ENCODE assay signal across 21 cellular contexts in the genomic region with DNA sequence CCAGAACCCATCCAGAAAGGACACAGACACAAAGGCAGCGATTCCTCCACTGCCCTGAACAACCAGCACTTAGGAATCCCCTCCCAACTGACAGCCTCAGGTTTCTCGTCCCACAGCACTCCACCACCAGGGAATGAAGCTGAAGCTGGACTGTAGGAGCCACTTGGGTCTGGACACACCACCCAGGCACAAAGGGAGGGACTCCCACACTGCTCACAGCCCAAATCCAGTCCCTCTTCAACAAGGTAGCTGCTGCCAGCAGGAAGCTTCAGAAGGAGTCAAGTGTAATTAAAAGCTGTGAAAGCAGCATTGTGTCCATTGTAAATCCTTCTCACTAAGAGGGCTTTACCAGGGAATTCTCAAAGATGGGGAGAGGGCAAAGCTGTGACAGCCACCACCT. TPM values are rescaled to one million over a fixed set of nuclear protein-coding genes. Genes with fewer than 3 reads are reported as not detected.
DNase-seq lines count a peak whose midpoint lies in the region; TF ChIP-seq lines count a peak whose summit lies in the region.
"Had no signal": no experiment of that assay in that cellular context is flagged by ENCODE, and none has a peak within 500 bp of the region (broad histone marks: within the 10 kb centered on the region; RNA-seq: fewer than 3 reads in every experiment).

No MANE protein-coding gene starts in this region.

- H2BK15ac ChIP-seq in mesendoderm (replicated peaks; ENCODE audit: low read depth): no peak overlapping the region

- H3K56ac ChIP-seq in mesendoderm (ENCODE audit: low read length): no peak overlapping the region

- H3K18ac ChIP-seq in mesendoderm (ENCODE audit: low read length): no peak overlapping the region

- H3K27me3 Mint-ChIP-seq in brain: peaks cover 13% of the 10 kb centered on the region

- DNase-seq in DMS 273 (lab: John Stamatoyannopoulos, UW; ENCODE audit: unreplicated experiment): peak; percentile 50
- DNase-seq in DMS 273 treated with DMSO at 0.1 percent for 48 hours (lab: John Stamatoyannopoulos, UW): no peak
- DNase-seq in NCI-H82 treated with DMSO at 0.1 percent for 48 hours (lab: John Stamatoyannopoulos, UW; ENCODE audit: unreplicated experiment): peak; percentile 60
- peak; percentile 45 for DNase-seq in mesendoderm
- no peak for DNase-seq in GM19240 (ENCODE audit: insufficient read length, low spot score)
- no peak for DNase-seq in GM10248 (ENCODE audit: extremely low spot score)
- DNase-seq in left ventricle myocardium inferior: no peak
- DNase-seq: AML-193; CD4-positive, alpha-beta memory T cell; DMS53; DND-41; EL had no signal

- H3K9me3 ChIP-seq in left ventricle myocardium inferior (replicated peaks): no peaks in the 10 kb centered on the region
- H3K9me3 ChIP-seq: A549, BLaER1, HAP-1 had no signal

- H4K8ac ChIP-seq in mesendoderm (ENCODE audit: low read depth, low read length): no peak overlapping the region

- H3K36me3 Mint-ChIP-seq in brain: no peaks in the 10 kb centered on the region
- H3K36me3 Mint-ChIP-seq: CD14-positive monocyte; CD4-positive, alpha-beta memory T cell had no signal

- WGBS in mesendoderm (ENCODE audit: extremely low coverage, insufficient coverage, low lambda C conversion rate): no CpG with 5 or more reads among the region's 2 CpGs

- H2AK5ac ChIP-seq in mesendoderm (ENCODE audit: low read length): no peak overlapping the region

- H3K4me1 ChIP-seq in mesendoderm (ENCODE audit: control insufficient read depth, low read depth, low read length) (peaks cover 1% of the 10 kb centered on the region), left ventricle myocardium inferior (no peaks in the 10 kb centered on the region)
- H3K4me1 ChIP-seq: A549, HAP-1 had no signal

- no peak overlapping the region for H3K4ac ChIP-seq in mesendoderm (ENCODE audit: low read depth, low read length)

- H3K4me1 Mint-ChIP-seq in brain: peaks cover 6% of the 10 kb centered on the region
- H3K4me1 Mint-ChIP-seq: CD14-positive monocyte; CD4-positive, alpha-beta memory T cell had no signal

- H3K36me3 ChIP-seq in mesendoderm (ENCODE audit: control insufficient read depth, insufficient read depth, low read length) (no peaks in the 10 kb centered on the region), left ventricle myocardium inferior (no peaks in the 10 kb centered on the region)
- H3K36me3 ChIP-seq: BLaER1, HAP-1 had no signal

- H3K9ac ChIP-seq in mesendoderm (ENCODE audit: low read length): no peak overlapping the region
- H3K9ac ChIP-seq: BLaER1 had no signal

- POLR2A ChIA-PET in GM10248 (lab: Yijun Ruan, JAX): no interaction called here

- intact Hi-C loops in left ventricle myocardium inferior (cut with micrococcal nuclease): no loop called here

- CTCF ChIA-PET in GM10248 (lab: Yijun Ruan, JAX): interaction anchor here (1.0 to 1.3 kb wide), 3 partner anchors 9 to 40 kb away, joined by 3 to 6 read pairs (median 3); no protein-coding TSS in a partner anchor

- H4K5ac ChIP-seq in mesendoderm (ENCODE audit: low read length): no peak overlapping the region

- H3K27ac ChIP-seq in mesendoderm (ENCODE audit: low read depth, low read length) (no peak overlapping the region), left ventricle myocardium inferior (replicated peaks) (no peak overlapping the region)
- H3K27ac ChIP-seq: 22Rv1, A549, BLaER1 had no signal

- H2BK120ac ChIP-seq in mesendoderm (ENCODE audit: low read depth, low read length): no peak overlapping the region

- H3K79me2 ChIP-seq in mesendoderm (ENCODE audit: control insufficient read depth, insufficient read depth, low read length): no peaks in the 10 kb centered on the region

- no peak overlapping the region for H3K4me2 ChIP-seq in mesendoderm (ENCODE audit: low read length)
- H3K4me2 ChIP-seq: A549, BLaER1 had no signal

- H3K4me3 ChIP-seq in mesendoderm (ENCODE audit: low read length) (no peak overlapping the region), left ventricle myocardium inferior (no peak overlapping the region)
- H3K4me3 ChIP-seq: A549, BLaER1, HAP-1 had no signal

- H2BK5ac ChIP-seq in mesendoderm (ENCODE audit: low read length): no peak overlapping the region

- peak overlapping the region in 3 of 5 experiments; percentile 20 to 72 (median 46) for H3K27ac Mint-ChIP-seq in brain
- H3K27ac Mint-ChIP-seq: CD4-positive, alpha-beta memory T cell had no signal

- TF ChIP-seq CTCF in brain (conservative IDR thresholded peaks at IDR 0.05) (no peak), GM10248 (IDR thresholded peaks at IDR 0.05; ENCODE audit: control extremely low read depth, extremely low read depth, low read depth, missing control alignments) (no peak), left ventricle myocardium inferior (IDR thresholded peaks at IDR 0.05; ENCODE audit: borderline replicate concordance) (no peak)

- H3K4me3 Mint-ChIP-seq in brain: no peak overlapping the region
- H3K4me3 Mint-ChIP-seq: CD14-positive monocyte; CD4-positive, alpha-beta memory T cell had no signal

- H3K27me3 ChIP-seq in mesendoderm (ENCODE audit: insufficient read depth, low read length, poor library complexity): no peaks in the 10 kb centered on the region
- peaks cover 69% of the 10 kb centered on the region for H3K27me3 ChIP-seq in left ventricle myocardium inferior (ENCODE audit: low read depth)
- H3K27me3 ChIP-seq: BLaER1 had no signal

- no peaks in the 10 kb centered on the region for H3K79me1 ChIP-seq in mesendoderm (ENCODE audit: low read length)

- peaks cover 0 to 4% (median 0%) of the 10 kb centered on the region in 5 experiments for H3K9me3 Mint-ChIP-seq in brain

- H3K23ac ChIP-seq in mesendoderm (ENCODE audit: low read length): no peak overlapping the region

RNA-seq across cellular contexts. Expression of a gene that starts 29.0 kb away (rescaled TPM):
- polyA plus RNA-seq in brain (ENCODE audit: insufficient read depth, low read depth, low replicate concordance): not detected
- not detected for polyA plus RNA-seq in mesendoderm (2013, experiment 1 of 2)
- not detected for polyA plus RNA-seq in mesendoderm (2013, experiment 2 of 2)
- 0.11 TPM for total RNA-seq in left ventricle myocardium inferior
- total RNA-seq: CD4-positive, alpha-beta memory T cell; G401; H4; HT-29 had no signal
- polyA plus RNA-seq: A549; CD14-positive monocyte; CD4-positive, alpha-beta memory T cell had no signal

Comparison
In these comparisons a context has a peak if more than half of its experiments do, and no peak if none do; other contexts are left out.
1. DNase-seq: peak in DMS 273 (single experiment), NCI-H82 treated with DMSO at 0.1 percent for 48 hours (single experiment) and mesendoderm (single experiment); none in DMS 273 treated with DMSO at 0.1 percent for 48 hours (single experiment), GM19240 (single experiment), GM10248 (single experiment) and left ventricle myocardium inferior (single experiment).